Comparison of ENCODE assay signal across 1 cellular context in the genomic region with DNA sequence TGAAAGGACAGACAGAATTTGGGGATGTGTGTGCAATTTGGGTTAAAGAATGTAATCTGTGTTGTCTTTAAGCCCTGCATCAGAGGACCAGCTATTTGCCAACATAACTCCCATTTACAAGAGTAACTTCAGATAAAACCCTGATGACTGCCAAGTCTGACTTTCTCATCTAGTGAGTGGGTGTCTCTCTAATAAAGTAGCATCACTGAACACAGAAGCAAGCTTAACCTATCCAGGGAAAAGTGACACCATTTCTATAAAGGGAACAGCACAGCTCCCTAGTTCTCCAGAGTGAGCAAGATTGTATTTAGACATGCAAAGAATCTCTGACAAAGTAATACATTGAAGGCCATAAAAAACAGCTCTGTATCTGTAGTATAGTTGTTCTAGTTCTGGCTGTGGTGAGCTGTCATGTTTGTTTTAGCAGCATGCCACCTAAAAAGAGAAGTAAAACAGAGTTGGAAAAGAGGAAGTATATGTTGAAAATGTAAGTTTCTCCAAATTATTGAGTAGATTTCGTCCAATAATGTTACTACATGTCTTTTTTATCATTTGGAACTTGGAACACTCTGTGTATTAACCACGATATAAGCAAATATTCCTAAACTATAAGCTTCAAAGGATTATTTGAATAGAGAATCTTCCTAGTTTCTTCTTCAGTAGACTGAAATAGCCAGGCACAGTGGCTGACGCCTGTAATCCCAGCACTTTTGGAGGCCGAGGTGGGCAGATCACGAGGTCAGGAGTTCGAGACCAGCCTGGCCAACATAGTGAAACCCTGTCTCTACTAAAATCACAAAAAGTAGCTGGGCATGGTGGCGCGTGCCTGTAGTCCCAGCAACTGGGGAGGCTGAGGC.
TF ChIP-seq lines count a peak whose summit lies in the region.

No MANE protein-coding gene starts in this region.

TF ChIP-seq in K562, 482 proteins besides CTCF, POLR2A, EP300 and RAD21 (continued from another document and continues in another):
- TF ChIP-seq MYBL2 (IDR thresholded peaks at IDR 0.05; ENCODE audit: low read depth) (no peak), MYBL2 (CRISPR knock-in tag; IDR thresholded peaks at IDR 0.05; ENCODE audit: borderline replicate concordance) (no peak), PHF8 (IDR thresholded peaks at IDR 0.05; ENCODE audit: borderline replicate concordance, low read length) (no peak), ZFP30 (CRISPR knock-in tag; IDR thresholded peaks at IDR 0.05; ENCODE audit: borderline replicate concordance) (no peak), TOE1 (IDR thresholded peaks at IDR 0.05; ENCODE audit: borderline replicate concordance) (no peak), TOE1 (CRISPR knock-in tag; IDR thresholded peaks at IDR 0.05; ENCODE audit: borderline replicate concordance, low read depth) (no peak), HOXB6 (CRISPR knock-in tag; IDR thresholded peaks at IDR 0.05; ENCODE audit: borderline replicate concordance) (no peak), BCOR (IDR thresholded peaks at IDR 0.05) (no peak), HMG20A (CRISPR knock-in tag; conservative IDR thresholded peaks at IDR 0.05) (no peak), ZFX (CRISPR knock-in tag; IDR thresholded peaks at IDR 0.05) (no peak), PCBP2 (IDR thresholded peaks at IDR 0.05; ENCODE audit: low read depth, low read length, poor library complexity, severe bottlenecking) (no peak), TAF1 (IDR thresholded peaks at IDR 0.05; ENCODE audit: control insufficient read depth, extremely low read depth, insufficient read depth, low read length, severe bottlenecking) (no peak), HDAC2 (IDR thresholded peaks at IDR 0.05) (no peak), ZNF561 (CRISPR knock-in tag; conservative IDR thresholded peaks at IDR 0.05) (no peak), KLF6 (CRISPR knock-in tag; IDR thresholded peaks at IDR 0.05; ENCODE audit: borderline replicate concordance) (no peak), CBX2 (IDR thresholded peaks at IDR 0.05; ENCODE audit: insufficient read depth, low read length, poor library complexity, severe bottlenecking) (no peak), U2AF1 (optimal IDR thresholded peaks at IDR 0.05; ENCODE audit: low read depth, low read length) (no peak), POLR2G (IDR thresholded peaks at IDR 0.05; ENCODE audit: low read depth, low read length) (no peak), KAT7 (CRISPR knock-in tag; IDR thresholded peaks at IDR 0.05; ENCODE audit: borderline replicate concordance) (0 out of 2 replicates have a peak, but pooled peaks have one; percentile 11), ZNF143 (CRISPR knock-in tag; IDR thresholded peaks at IDR 0.05) (no peak), FOXA3 (CRISPR knock-in tag; conservative IDR thresholded peaks at IDR 0.05 in 1 of 2, IDR thresholded peaks at IDR 0.05 in 1 of 2) (peak; percentile 82 to 97; a peak in 3 of 4 replicates), GABPA (tag; conservative IDR thresholded peaks at IDR 0.05; ENCODE audit: low read depth) (no peak), ZNF263 (CRISPR knock-in tag; IDR thresholded peaks at IDR 0.05; ENCODE audit: borderline replicate concordance) (no peak; the same call in 1 of the 2 replicates), SP1 (CRISPR knock-in tag; IDR thresholded peaks at IDR 0.05) (no peak), KDM5B (IDR thresholded peaks at IDR 0.05; ENCODE audit: insufficient replicate concordance, low read depth, low read length) (no peak), ZNF584 (CRISPR knock-in tag; IDR thresholded peaks at IDR 0.05; ENCODE audit: low read depth) (no peak), ZBTB17 (CRISPR knock-in tag; IDR thresholded peaks at IDR 0.05) (no peak), ZBTB1 (CRISPR knock-in tag; IDR thresholded peaks at IDR 0.05; ENCODE audit: borderline replicate concordance, low read depth) (no peak), ZZZ3 (IDR thresholded peaks at IDR 0.05) (no peak), HDAC1 (IDR thresholded peaks at IDR 0.05) (no peak), RBM15 (IDR thresholded peaks at IDR 0.05; ENCODE audit: insufficient read depth, low read length) (no peak), ZNF551 (CRISPR knock-in tag; IDR thresholded peaks at IDR 0.05) (no peak), SRSF1 (IDR thresholded peaks at IDR 0.05; ENCODE audit: low read depth, low read length) (no peak), ZNF12 (CRISPR knock-in tag; IDR thresholded peaks at IDR 0.05) (peak; percentile 95), GTF2A2 (tag; IDR thresholded peaks at IDR 0.05) (no peak)
- TF ChIP-seq, protein P1, sequence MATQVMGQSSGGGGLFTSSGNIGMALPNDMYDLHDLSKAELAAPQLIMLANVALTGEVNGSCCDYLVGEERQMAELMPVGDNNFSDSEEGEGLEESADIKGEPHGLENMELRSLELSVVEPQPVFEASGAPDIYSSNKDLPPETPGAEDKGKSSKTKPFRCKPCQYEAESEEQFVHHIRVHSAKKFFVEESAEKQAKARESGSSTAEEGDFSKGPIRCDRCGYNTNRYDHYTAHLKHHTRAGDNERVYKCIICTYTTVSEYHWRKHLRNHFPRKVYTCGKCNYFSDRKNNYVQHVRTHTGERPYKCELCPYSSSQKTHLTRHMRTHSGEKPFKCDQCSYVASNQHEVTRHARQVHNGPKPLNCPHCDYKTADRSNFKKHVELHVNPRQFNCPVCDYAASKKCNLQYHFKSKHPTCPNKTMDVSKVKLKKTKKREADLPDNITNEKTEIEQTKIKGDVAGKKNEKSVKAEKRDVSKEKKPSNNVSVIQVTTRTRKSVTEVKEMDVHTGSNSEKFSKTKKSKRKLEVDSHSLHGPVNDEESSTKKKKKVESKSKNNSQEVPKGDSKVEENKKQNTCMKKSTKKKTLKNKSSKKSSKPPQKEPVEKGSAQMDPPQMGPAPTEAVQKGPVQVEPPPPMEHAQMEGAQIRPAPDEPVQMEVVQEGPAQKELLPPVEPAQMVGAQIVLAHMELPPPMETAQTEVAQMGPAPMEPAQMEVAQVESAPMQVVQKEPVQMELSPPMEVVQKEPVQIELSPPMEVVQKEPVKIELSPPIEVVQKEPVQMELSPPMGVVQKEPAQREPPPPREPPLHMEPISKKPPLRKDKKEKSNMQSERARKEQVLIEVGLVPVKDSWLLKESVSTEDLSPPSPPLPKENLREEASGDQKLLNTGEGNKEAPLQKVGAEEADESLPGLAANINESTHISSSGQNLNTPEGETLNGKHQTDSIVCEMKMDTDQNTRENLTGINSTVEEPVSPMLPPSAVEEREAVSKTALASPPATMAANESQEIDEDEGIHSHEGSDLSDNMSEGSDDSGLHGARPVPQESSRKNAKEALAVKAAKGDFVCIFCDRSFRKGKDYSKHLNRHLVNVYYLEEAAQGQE (CRISPR knock-in tag; IDR thresholded peaks at IDR 0.05; ENCODE audit: low read depth), result no peak
- TF ChIP-seq, protein P2, sequence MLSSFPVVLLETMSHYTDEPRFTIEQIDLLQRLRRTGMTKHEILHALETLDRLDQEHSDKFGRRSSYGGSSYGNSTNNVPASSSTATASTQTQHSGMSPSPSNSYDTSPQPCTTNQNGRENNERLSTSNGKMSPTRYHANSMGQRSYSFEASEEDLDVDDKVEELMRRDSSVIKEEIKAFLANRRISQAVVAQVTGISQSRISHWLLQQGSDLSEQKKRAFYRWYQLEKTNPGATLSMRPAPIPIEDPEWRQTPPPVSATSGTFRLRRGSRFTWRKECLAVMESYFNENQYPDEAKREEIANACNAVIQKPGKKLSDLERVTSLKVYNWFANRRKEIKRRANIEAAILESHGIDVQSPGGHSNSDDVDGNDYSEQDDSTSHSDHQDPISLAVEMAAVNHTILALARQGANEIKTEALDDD (IDR thresholded peaks at IDR 0.05), result 0 out of 2 replicates have a peak, but pooled peaks have one; percentile 41
- TF ChIP-seq, protein P3, sequence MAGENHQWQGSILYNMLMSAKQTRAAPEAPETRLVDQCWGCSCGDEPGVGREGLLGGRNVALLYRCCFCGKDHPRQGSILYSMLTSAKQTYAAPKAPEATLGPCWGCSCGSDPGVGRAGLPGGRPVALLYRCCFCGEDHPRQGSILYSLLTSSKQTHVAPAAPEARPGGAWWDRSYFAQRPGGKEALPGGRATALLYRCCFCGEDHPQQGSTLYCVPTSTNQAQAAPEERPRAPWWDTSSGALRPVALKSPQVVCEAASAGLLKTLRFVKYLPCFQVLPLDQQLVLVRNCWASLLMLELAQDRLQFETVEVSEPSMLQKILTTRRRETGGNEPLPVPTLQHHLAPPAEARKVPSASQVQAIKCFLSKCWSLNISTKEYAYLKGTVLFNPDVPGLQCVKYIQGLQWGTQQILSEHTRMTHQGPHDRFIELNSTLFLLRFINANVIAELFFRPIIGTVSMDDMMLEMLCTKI (IDR thresholded peaks at IDR 0.05; ENCODE audit: partially characterized antibody), result no peak
- TF ChIP-seq, protein P4, sequence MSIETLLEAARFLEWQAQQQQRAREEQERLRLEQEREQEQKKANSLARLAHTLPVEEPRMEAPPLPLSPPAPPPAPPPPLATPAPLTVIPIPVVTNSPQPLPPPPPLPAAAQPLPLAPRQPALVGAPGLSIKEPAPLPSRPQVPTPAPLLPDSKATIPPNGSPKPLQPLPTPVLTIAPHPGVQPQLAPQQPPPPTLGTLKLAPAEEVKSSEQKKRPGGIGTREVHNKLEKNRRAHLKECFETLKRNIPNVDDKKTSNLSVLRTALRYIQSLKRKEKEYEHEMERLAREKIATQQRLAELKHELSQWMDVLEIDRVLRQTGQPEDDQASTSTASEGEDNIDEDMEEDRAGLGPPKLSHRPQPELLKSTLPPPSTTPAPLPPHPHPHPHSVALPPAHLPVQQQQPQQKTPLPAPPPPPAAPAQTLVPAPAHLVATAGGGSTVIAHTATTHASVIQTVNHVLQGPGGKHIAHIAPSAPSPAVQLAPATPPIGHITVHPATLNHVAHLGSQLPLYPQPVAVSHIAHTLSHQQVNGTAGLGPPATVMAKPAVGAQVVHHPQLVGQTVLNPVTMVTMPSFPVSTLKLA (conservative IDR thresholded peaks at IDR 0.05), result no peak; a peak in 1 of 4 replicates
- TF ChIP-seq, protein P5, sequence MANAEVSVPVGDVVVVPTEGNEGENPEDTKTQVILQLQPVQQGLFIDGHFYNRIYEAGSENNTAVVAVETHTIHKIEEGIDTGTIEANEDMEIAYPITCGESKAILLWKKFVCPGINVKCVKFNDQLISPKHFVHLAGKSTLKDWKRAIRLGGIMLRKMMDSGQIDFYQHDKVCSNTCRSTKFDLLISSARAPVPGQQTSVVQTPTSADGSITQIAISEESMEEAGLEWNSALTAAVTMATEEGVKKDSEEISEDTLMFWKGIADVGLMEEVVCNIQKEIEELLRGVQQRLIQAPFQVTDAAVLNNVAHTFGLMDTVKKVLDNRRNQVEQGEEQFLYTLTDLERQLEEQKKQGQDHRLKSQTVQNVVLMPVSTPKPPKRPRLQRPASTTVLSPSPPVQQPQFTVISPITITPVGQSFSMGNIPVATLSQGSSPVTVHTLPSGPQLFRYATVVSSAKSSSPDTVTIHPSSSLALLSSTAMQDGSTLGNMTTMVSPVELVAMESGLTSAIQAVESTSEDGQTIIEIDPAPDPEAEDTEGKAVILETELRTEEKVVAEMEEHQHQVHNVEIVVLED (CRISPR knock-in tag; IDR thresholded peaks at IDR 0.05), result 0 out of 2 replicates have a peak, but pooled peaks have one; percentile 18
- TF ChIP-seq, protein P6, sequence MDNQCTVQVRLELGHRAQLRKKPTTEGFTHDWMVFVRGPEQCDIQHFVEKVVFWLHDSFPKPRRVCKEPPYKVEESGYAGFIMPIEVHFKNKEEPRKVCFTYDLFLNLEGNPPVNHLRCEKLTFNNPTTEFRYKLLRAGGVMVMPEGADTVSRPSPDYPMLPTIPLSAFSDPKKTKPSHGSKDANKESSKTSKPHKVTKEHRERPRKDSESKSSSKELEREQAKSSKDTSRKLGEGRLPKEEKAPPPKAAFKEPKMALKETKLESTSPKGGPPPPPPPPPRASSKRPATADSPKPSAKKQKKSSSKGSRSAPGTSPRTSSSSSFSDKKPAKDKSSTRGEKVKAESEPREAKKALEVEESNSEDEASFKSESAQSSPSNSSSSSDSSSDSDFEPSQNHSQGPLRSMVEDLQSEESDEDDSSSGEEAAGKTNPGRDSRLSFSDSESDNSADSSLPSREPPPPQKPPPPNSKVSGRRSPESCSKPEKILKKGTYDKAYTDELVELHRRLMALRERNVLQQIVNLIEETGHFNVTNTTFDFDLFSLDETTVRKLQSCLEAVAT (IDR thresholded peaks at IDR 0.05), result no peak
- TF ChIP-seq, protein P7, sequence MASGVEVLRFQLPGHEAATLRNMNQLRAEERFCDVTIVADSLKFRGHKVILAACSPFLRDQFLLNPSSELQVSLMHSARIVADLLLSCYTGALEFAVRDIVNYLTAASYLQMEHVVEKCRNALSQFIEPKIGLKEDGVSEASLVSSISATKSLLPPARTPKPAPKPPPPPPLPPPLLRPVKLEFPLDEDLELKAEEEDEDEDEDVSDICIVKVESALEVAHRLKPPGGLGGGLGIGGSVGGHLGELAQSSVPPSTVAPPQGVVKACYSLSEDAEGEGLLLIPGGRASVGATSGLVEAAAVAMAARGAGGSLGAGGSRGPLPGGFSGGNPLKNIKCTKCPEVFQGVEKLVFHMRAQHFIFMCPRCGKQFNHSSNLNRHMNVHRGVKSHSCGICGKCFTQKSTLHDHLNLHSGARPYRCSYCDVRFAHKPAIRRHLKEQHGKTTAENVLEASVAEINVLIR (CRISPR knock-in tag; IDR thresholded peaks at IDR 0.05), result no peak
- TF ChIP-seq, protein P8, sequence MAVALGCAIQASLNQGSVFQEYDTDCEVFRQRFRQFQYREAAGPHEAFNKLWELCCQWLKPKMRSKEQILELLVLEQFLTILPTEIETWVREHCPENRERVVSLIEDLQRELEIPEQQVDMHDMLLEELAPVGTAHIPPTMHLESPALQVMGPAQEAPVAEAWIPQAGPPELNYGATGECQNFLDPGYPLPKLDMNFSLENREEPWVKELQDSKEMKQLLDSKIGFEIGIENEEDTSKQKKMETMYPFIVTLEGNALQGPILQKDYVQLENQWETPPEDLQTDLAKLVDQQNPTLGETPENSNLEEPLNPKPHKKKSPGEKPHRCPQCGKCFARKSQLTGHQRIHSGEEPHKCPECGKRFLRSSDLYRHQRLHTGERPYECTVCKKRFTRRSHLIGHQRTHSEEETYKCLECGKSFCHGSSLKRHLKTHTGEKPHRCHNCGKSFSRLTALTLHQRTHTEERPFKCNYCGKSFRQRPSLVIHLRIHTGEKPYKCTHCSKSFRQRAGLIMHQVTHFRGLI (CRISPR knock-in tag; IDR thresholded peaks at IDR 0.05), result no peak
